30 cellular contexts compared by ENCODE assay signal in genomic region chr4:143163618-143164017, GRCh38.
"Had no signal": no experiment of that assay in that cellular context is flagged by ENCODE, and none has a peak within 500 bp of the region (broad histone marks: within the 10 kb centered on the region; RNA-seq: fewer than 3 reads in every experiment).

No MANE protein-coding gene starts in this region.

- H3K36me3 ChIP-seq: ascending aorta, breast epithelium, Peyer's patch had no signal

- H3K4me3 Mint-ChIP-seq: activated CD4-positive, alpha-beta T cell treated with anti-CD3 and anti-CD28 coated beads, Interleukin-2, amount 10 ng/mL, durations not matched to agents 24 days and 14 days; activated CD8-positive, alpha-beta T cell treated with anti-CD3 and anti-CD28 coated beads for 36 hours; activated naive CD4-positive, alpha-beta T cell treated with anti-CD3 and anti-CD28 coated beads, Interleukin-2, amount 50 U/mL, for 24 hours; activated naive CD8-positive, alpha-beta T cell treated with anti-CD3 and anti-CD28 coated beads, Interleukin-2, amount 10 ng/mL, durations not matched to agents 7 days and 5 days; activated T-cell treated with anti-CD3 and anti-CD28 coated beads, Interleukin-2, amount 50 U/mL, for 24 hours had no signal

- ATAC-seq: activated CD8-positive, alpha-beta T cell treated with anti-CD3 and anti-CD28 coated beads for 36 hours; body of pancreas; PC-3; Right ventricle myocardium inferior had no signal

- H3K4me1 ChIP-seq: ascending aorta, body of pancreas, breast epithelium, Peyer's patch had no signal

- DNase-seq: activated CD4-positive, alpha-beta T cell treated with anti-CD3 and anti-CD28 coated beads, Interleukin-2, amount 10 ng/mL, durations not matched to agents 24 days and 14 days; activated CD4-positive, alpha-beta T cell treated with anti-CD3 and anti-CD28 coated beads, Interleukin-2, amount 50 U/mL, for 4 hours; activated CD8-positive, alpha-beta T cell treated with anti-CD3 and anti-CD28 coated beads for 36 hours; activated gamma-delta T cell; activated naive CD4-positive, alpha-beta T cell treated with Interleukin-2 at 50 U/mL for 16 hours; activated naive CD8-positive, alpha-beta T cell treated with anti-CD3 and anti-CD28 coated beads, Interleukin-2, amount 10 ng/mL, durations not matched to agents 7 days and 5 days; activated T-cell treated with anti-CD3 and anti-CD28 coated beads, Interleukin-2, amount 50 U/mL, for 24 hours; amygdala; body of pancreas; NCI-H1105; NCI-H1417 treated with DMSO at 0.1 percent for 48 hours; NCI-H187 treated with DMSO at 0.1 percent for 48 hours; NCI-H2081; NCI-H2171 treated with DMSO at 0.1 percent for 48 hours; NCI-H2227 treated with DMSO at 0.1 percent for 48 hours; NCI-H446; NCI-H524; NK-92 treated with Interleukin-12 subunit alpha and Interleukin-12 subunit beta, amount 100 ng/mL, for 24 hours; PC-3; Peyer's patch; SW 1271; T-helper 1 cell; T-helper 2 cell; T1000 had no signal

- H3K27ac ChIP-seq: ascending aorta, body of pancreas, breast epithelium, Peyer's patch, RWPE1 had no signal

- H3K4me3 ChIP-seq: ascending aorta, body of pancreas, breast epithelium, Peyer's patch had no signal

- H3K27me3 ChIP-seq: ascending aorta, body of pancreas, breast epithelium, Peyer's patch had no signal

- H3K4me1 Mint-ChIP-seq: activated CD4-positive, alpha-beta T cell treated with anti-CD3 and anti-CD28 coated beads, Interleukin-2, amount 10 ng/mL, durations not matched to agents 24 days and 14 days; activated naive CD4-positive, alpha-beta T cell treated with anti-CD3 and anti-CD28 coated beads, Interleukin-2, amount 50 U/mL, for 24 hours; activated naive CD8-positive, alpha-beta T cell treated with anti-CD3 and anti-CD28 coated beads, Interleukin-2, amount 10 ng/mL, durations not matched to agents 7 days and 5 days had no signal

- H3K27me3 Mint-ChIP-seq: activated CD4-positive, alpha-beta T cell treated with anti-CD3 and anti-CD28 coated beads, Interleukin-2, amount 10 ng/mL, durations not matched to agents 24 days and 14 days; activated CD8-positive, alpha-beta T cell treated with anti-CD3 and anti-CD28 coated beads for 36 hours; activated naive CD4-positive, alpha-beta T cell treated with anti-CD3 and anti-CD28 coated beads, Interleukin-2, amount 50 U/mL, for 24 hours; activated naive CD8-positive, alpha-beta T cell treated with anti-CD3 and anti-CD28 coated beads, Interleukin-2, amount 10 ng/mL, durations not matched to agents 7 days and 5 days; activated T-cell treated with anti-CD3 and anti-CD28 coated beads, Interleukin-2, amount 50 U/mL, for 24 hours had no signal

- H3K9me3 ChIP-seq: body of pancreas, Peyer's patch had no signal

- H3K27ac Mint-ChIP-seq: activated CD4-positive, alpha-beta T cell treated with anti-CD3 and anti-CD28 coated beads, Interleukin-2, amount 10 ng/mL, durations not matched to agents 24 days and 14 days; activated CD8-positive, alpha-beta T cell treated with anti-CD3 and anti-CD28 coated beads for 36 hours; activated naive CD4-positive, alpha-beta T cell treated with anti-CD3 and anti-CD28 coated beads, Interleukin-2, amount 50 U/mL, for 24 hours; activated naive CD8-positive, alpha-beta T cell treated with anti-CD3 and anti-CD28 coated beads, Interleukin-2, amount 10 ng/mL, durations not matched to agents 7 days and 5 days; activated T-cell treated with anti-CD3 and anti-CD28 coated beads, Interleukin-2, amount 50 U/mL, for 24 hours; activated T-helper 2 cell treated with anti-CD3 and anti-CD28 coated beads, Interferon-gamma antibody, Interleukin-2, Interleukin-4, amounts not matched to agents 10 μg/mL and 5 μg/mL and 100 μg/mL, durations not matched to agents 14 hours and 24 hours and 36 hours had no signal
